ENCODE assay signal across 8 cellular contexts in the genomic region with DNA sequence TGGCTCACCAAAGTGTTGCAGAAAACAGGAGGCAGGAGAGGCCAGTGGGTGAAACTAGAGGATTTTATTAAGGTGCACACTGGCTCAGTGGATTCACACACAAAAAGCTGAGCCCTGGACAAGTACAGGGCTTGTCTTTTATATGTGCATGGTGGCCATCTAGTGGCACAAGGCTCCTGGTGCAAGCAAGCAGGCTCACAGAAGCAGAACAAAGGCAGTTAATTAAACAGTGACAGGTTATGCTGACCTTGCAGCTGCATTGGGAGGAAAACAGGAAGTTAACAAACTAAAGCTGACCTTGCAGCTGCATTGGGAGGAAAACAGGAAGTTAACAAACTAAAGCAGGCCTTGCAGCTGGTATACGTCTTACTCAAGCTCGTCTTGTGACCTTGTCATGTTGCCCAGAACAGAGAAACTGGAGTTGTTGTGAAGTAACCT.
DNase-seq lines count a peak whose midpoint lies in the region; ATAC-seq, FAIRE-seq and TF ChIP-seq lines count a peak whose summit lies in the region.

No MANE protein-coding gene starts in this region.

- no peaks in the 10 kb centered on the region for H3K4me1 ChIP-seq in pancreas

- WGBS in pancreas, 2 donors: 17 to 18% methylated on average over 2 of the region's 2 CpGs

- intact Hi-C loops in left colon (cut with DNase I, micrococcal nuclease): no loop called here
- intact Hi-C loops in pancreas (cut with DNase I): no loop called here

- TF ChIP-seq CTCF in GM06990 (IDR thresholded peaks at IDR 0.05; ENCODE audit: insufficient read depth, low read length, poor library complexity, severe bottlenecking) (peak; percentile 24), pancreas (IDR thresholded peaks at IDR 0.05) (no peak)

- no peak overlapping the region for H3K27ac ChIP-seq in pancreas

- no peaks in the 10 kb centered on the region for H3K9me3 ChIP-seq in pancreas

- ATAC-seq in HG03354 (IDR thresholded peaks at IDR 0.05; ENCODE audit: poor library complexity, severe bottlenecking, unreplicated experiment) (peak; percentile 60), left colon (peak; percentile 74), pancreas (no peak), GM21381 (IDR thresholded peaks at IDR 0.05; ENCODE audit: unreplicated experiment) (no peak), HG02678 (IDR thresholded peaks at IDR 0.05; ENCODE audit: unreplicated experiment) (no peak)

- H3K36me3 ChIP-seq in GM06990 (ENCODE audit: control insufficient read depth, insufficient read depth, low read length): no peaks in the 10 kb centered on the region
- H3K36me3 ChIP-seq in pancreas: no peaks in the 10 kb centered on the region

- FAIRE-seq in pancreas (lab: Jason Lieb, UNC): no peak

- H3K4me3 ChIP-seq in GM06990 (replicated peaks; ENCODE audit: low read depth, low read length) (no peak overlapping the region), pancreas (no peak overlapping the region)

- H3K27me3 ChIP-seq in GM06990 (replicated peaks; ENCODE audit: control insufficient read depth, insufficient read depth, low read length) (no peaks in the 10 kb centered on the region), pancreas (no peaks in the 10 kb centered on the region)

- peak; percentile 14 for DNase-seq in GM06990 (ENCODE audit: extremely low read depth, insufficient read length)
- peak; percentile 2 for DNase-seq in T-helper 9 cell
- DNase-seq in left colon: peak; percentile 24 to 41
- no peak for DNase-seq in stimulated activated CD4-positive, alpha-beta T cell treated with anti-CD3 and anti-CD28 coated beads, Interleukin-12 subunit alpha, Interleukin-12 subunit beta, amount 100 ng/mL, for 4 hours
- no peak for DNase-seq in pancreas

Comparison
In these comparisons a context has a peak if more than half of its experiments do, and no peak if none do; other contexts are left out.
1. DNase-seq: peak in GM06990 (single experiment), T-helper 9 cell (single experiment) and left colon (2 of 2); none in stimulated activated CD4-positive, alpha-beta T cell treated with anti-CD3 and anti-CD28 coated beads, Interleukin-12 subunit alpha, Interleukin-12 subunit beta, amount 100 ng/mL, for 4 hours (single experiment) and pancreas (0 of 6).
2. ATAC-seq: peak in HG03354 (single experiment) and left colon (single experiment); none in pancreas (0 of 4), GM21381 (single experiment) and HG02678 (single experiment).